8 cellular contexts compared by ENCODE assay signal in the genomic region with DNA sequence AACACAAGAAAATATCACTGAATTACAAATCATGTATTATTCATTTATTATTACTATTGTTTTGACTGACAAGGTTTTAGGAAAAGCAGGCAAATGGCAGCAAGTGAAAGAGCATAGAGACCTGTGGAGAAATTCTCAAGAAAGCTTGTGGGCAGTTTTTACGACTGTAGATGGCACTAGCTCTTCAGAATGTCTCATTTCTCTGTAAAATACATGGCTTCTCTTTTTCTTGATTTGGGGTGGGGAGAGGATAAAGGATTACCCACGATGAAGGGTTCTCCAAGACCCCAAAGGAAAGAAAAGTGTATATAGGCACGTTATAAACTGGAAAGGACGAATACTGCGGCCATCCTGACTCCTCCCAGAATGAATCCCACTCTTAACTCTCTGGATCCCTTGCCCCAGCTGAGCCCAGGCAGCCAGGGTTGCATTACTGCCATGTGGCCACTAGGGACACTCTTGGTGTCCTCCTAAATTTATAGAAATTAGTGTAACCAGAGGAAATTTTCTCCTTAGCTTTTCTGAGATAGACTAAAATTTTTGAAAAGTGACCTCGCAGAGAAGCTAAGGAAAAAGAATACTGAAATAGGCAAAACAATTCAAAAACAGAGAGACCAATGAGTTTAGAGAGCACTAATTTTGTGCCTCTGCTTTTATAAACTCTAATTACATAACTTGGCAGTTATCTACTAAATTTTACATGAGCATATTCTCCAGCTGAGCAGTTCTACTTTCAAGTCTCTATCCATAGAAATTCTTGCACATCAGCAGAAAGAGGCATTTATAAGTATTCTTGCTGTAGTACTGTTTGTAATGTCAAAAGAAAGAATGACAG. TPM values are rescaled to one million over a fixed set of nuclear protein-coding genes. Genes with fewer than 3 reads are reported as not detected.
DNase-seq lines count a peak whose midpoint lies in the region; ATAC-seq and TF ChIP-seq lines count a peak whose summit lies in the region.

No MANE protein-coding gene starts in this region.

- H3K9ac ChIP-seq in neural progenitor cell = no peak overlapping the region

- H3K9me3 Mint-ChIP-seq in neural progenitor cell = peaks cover 5% of the 10 kb centered on the region

- no peak overlapping the region for H3K27ac ChIP-seq in cardiac muscle cell
- H3K27ac ChIP-seq in WERI-Rb-1 = no peak overlapping the region
- no peak overlapping the region for H3K27ac ChIP-seq in neural progenitor cell

- intact Hi-C loops in cardiac septum (cut with DNase I) = no loop called here

- no peaks in the 10 kb centered on the region for H3K27me3 Mint-ChIP-seq in neural progenitor cell (ENCODE audit: insufficient read depth, low read depth)

- H3K4me2 ChIP-seq in neural progenitor cell = peak overlapping the region; percentile 60

- H3K4me1 Mint-ChIP-seq in neural progenitor cell = no peaks in the 10 kb centered on the region

- H3K9me3 ChIP-seq in cardiac muscle cell (ENCODE audit: low read depth) = no peaks in the 10 kb centered on the region
- H3K9me3 ChIP-seq in WERI-Rb-1 (ENCODE audit: severe bottlenecking) = no peaks in the 10 kb centered on the region
- no peaks in the 10 kb centered on the region for H3K9me3 ChIP-seq in neural progenitor cell (ENCODE audit: low read depth)

- H4K20me1 ChIP-seq in neural progenitor cell (ENCODE audit: low read depth) = no peaks in the 10 kb centered on the region

- H3K4me3 ChIP-seq in cardiac muscle cell (peak overlapping the region; percentile 33), WERI-Rb-1 (ENCODE audit: low read depth, low read length) (no peak overlapping the region), fibroblast of pulmonary artery (replicated peaks; ENCODE audit: low read depth, low read length) (no peak overlapping the region), neural progenitor cell (peak overlapping the region; percentile 44)

- no peaks in the 10 kb centered on the region for H3K36me3 Mint-ChIP-seq in neural progenitor cell

- no peaks in the 10 kb centered on the region for H3K36me3 ChIP-seq in cardiac muscle cell
- no peaks in the 10 kb centered on the region for H3K36me3 ChIP-seq in WERI-Rb-1
- no peaks in the 10 kb centered on the region for H3K36me3 ChIP-seq in neural progenitor cell

- peak; percentile 71 for ATAC-seq in HG03432 (IDR thresholded peaks at IDR 0.05; ENCODE audit: unreplicated experiment)
- ATAC-seq in HG02798 (IDR thresholded peaks at IDR 0.05; ENCODE audit: poor library complexity, unreplicated experiment) = no peak

- no peaks in the 10 kb centered on the region for H3K27me3 ChIP-seq in cardiac muscle cell
- peaks cover 48% of the 10 kb centered on the region for H3K27me3 ChIP-seq in WERI-Rb-1 (ENCODE audit: insufficient read depth, low read depth, severe bottlenecking)
- no peaks in the 10 kb centered on the region for H3K27me3 ChIP-seq in neural progenitor cell

- DNase-seq in cardiac muscle cell (ENCODE audit: low read depth in 1 of 2, low spot score in 1 of 2) = peak; percentile 38 to 77
- DNase-seq in cardiac septum (ENCODE audit: low spot score) = no peak
- DNase-seq in WERI-Rb-1 = peak; percentile 39
- DNase-seq in fibroblast of pulmonary artery (ENCODE audit: low read depth) = peak; percentile 36
- DNase-seq in neural progenitor cell (ENCODE audit: low spot score) = peak; percentile 63
- DNase-seq in NCI-H2029 treated with DMSO at 0.1 percent for 48 hours (lab: John Stamatoyannopoulos, UW) = no peak

- no peaks in the 10 kb centered on the region for H3K79me2 ChIP-seq in neural progenitor cell (ENCODE audit: low read depth)

- TF ChIP-seq CTCF in cardiac muscle cell (IDR thresholded peaks at IDR 0.05; ENCODE audit: low read depth, low read length) (peak; percentile 71), WERI-Rb-1 (IDR thresholded peaks at IDR 0.05; ENCODE audit: low read depth, low read length) (peak; percentile 68), fibroblast of pulmonary artery (IDR thresholded peaks at IDR 0.05; ENCODE audit: low read length, missing control alignments) (peak; percentile 63), neural progenitor cell (IDR thresholded peaks at IDR 0.05) (peak; percentile 79)

- peak overlapping the region; percentile 80 for H3K4me3 Mint-ChIP-seq in neural progenitor cell

- no peaks in the 10 kb centered on the region for H3K4me1 ChIP-seq in cardiac muscle cell (ENCODE audit: low read depth)
- H3K4me1 ChIP-seq in neural progenitor cell = no peaks in the 10 kb centered on the region

- H2AFZ ChIP-seq in neural progenitor cell (replicated peaks) = peak overlapping the region; percentile 54

- peak overlapping the region; percentile 70 for H3K27ac Mint-ChIP-seq in neural progenitor cell

- H3F3A ChIP-seq in neural progenitor cell (ENCODE audit: low read depth) = no peaks in the 10 kb centered on the region

RNA-seq across cellular contexts. Expression of a gene that starts 37.7 kb away (rescaled TPM):
- 0.60 TPM in 2 replicates for total RNA-seq in cardiac muscle cell
- 0.14 and 1.7 TPM in 2 replicates for polyA plus RNA-seq in cardiac muscle cell
- total RNA-seq in cardiac septum = 0.54 TPM
- total RNA-seq in neural progenitor cell (ENCODE audit: low replicate concordance) = 3.4 TPM in 2 replicates

Comparison
In these comparisons a context has a peak if more than half of its experiments do, and no peak if none do; other contexts are left out.
1. DNase-seq: peak in cardiac muscle cell (2 of 2), WERI-Rb-1 (single experiment), fibroblast of pulmonary artery (single experiment) and neural progenitor cell (single experiment); none in cardiac septum (single experiment) and NCI-H2029 treated with DMSO at 0.1 percent for 48 hours (single experiment).
2. H3K4me3 ChIP-seq: peak in cardiac muscle cell (single experiment) and neural progenitor cell (single experiment); none in WERI-Rb-1 (single experiment) and fibroblast of pulmonary artery (single experiment).
3. Peak in every context shown above with its lines, with median percentiles within 50 percentile points of each other: CTCF ChIP-seq.